Comparison of ENCODE assay signal across 1 cellular context in the genomic region with DNA sequence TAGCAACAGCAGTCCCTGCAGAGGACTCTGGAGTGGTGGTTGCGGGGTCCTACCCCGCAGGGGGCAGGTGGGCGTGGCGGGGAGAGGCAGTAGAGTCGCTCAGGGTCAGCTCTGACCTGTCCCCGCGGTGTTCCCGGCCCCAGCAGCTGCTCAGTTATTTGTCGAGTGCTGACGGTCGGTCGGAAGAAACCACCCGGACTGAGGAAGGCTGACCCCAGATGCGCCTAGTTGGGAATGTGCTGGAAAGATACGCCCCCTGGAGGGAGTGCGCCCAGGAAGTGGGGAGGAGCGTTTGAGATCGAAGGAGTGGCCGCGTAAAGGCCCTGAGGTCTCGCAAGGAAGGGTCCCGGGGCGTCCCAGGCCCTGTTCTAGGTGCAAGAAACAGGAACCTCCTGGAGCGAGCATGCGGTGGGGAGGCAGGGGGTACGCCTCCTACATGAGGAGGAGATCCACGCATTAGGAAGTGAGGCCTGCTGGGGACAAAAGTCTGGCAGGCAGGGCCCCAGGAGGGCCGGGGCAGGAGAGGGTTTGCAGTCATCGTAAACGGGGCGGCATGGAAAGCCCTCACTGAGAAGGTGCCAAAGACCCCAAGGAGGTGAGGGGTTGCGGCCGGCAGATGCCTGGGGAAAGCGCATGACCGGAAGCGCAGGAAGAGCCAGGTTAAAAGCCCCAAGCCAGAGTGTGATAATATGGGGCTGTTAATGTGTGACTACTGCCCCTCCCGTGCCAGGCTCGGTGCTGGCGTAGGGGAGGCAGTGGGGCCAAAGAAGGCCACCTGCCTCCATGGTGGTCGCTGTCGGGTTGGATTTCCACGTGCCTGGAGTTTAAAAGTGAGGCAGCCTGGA.
A peak's percentile ranks its signal among the peaks of the same experiment; 100 is the strongest.
TF ChIP-seq lines count a peak whose summit lies in the region.

No MANE protein-coding gene starts in this region.

TF ChIP-seq in H1, 55 proteins besides CTCF, POLR2A, EP300 and RAD21:
- TF ChIP-seq TAF1 (IDR thresholded peaks at IDR 0.05; ENCODE audit: low read depth, low read length) (no peak), CTBP2 (IDR thresholded peaks at IDR 0.05; ENCODE audit: borderline replicate concordance, insufficient read depth, insufficient read length, low read length) (no peak), TCF12 (IDR thresholded peaks at IDR 0.05; ENCODE audit: low read depth, low read length) (no peak), SAP30 (IDR thresholded peaks at IDR 0.05; ENCODE audit: insufficient read depth, insufficient replicate concordance, low read length) (no peak), JUND (IDR thresholded peaks at IDR 0.05; ENCODE audit: low read length) (no peak), EZH2 (IDR thresholded peaks at IDR 0.05; ENCODE audit: low read depth, low read length, severe bottlenecking) (peak; percentile 55), CHD7 (IDR thresholded peaks at IDR 0.05; ENCODE audit: insufficient replicate concordance, low read length) (no peak), HDAC6 (IDR thresholded peaks at IDR 0.05; ENCODE audit: low read depth, low read length) (no peak), KDM5A (IDR thresholded peaks at IDR 0.05; ENCODE audit: low read length) (no peak), NRF1 (IDR thresholded peaks at IDR 0.05; ENCODE audit: low read depth, low read length) (no peak), POLR2AphosphoS5 (IDR thresholded peaks at IDR 0.05; ENCODE audit: low read depth, low read length) (no peak), SIRT6 (IDR thresholded peaks at IDR 0.05; ENCODE audit: low read length) (no peak), BRCA1 (IDR thresholded peaks at IDR 0.05; ENCODE audit: low read depth, low read length) (no peak), TAF7 (optimal IDR thresholded peaks at IDR 0.05; ENCODE audit: borderline replicate concordance, low read depth, low read length) (no peak), RXRA (IDR thresholded peaks at IDR 0.05; ENCODE audit: insufficient read depth, low read depth, low read length) (no peak), KDM4A (IDR thresholded peaks at IDR 0.05; ENCODE audit: low read depth, low read length, severe bottlenecking) (peak; percentile 14), SIN3A (conservative IDR thresholded peaks at IDR 0.05 in 1 of 2, IDR thresholded peaks at IDR 0.05 in 1 of 2; ENCODE audit: low read depth in 1 of 2, low read length in 2 of 2) (no peak), CBX8 (IDR thresholded peaks at IDR 0.05; ENCODE audit: borderline replicate concordance, low read depth, low read length) (no peak), FOSL1 (IDR thresholded peaks at IDR 0.05; ENCODE audit: insufficient read depth, low read depth, low read length) (no peak), CBX5 (IDR thresholded peaks at IDR 0.05; ENCODE audit: low read depth, low read length) (no peak), HDAC2 (IDR thresholded peaks at IDR 0.05; ENCODE audit: borderline replicate concordance in 1 of 2, low read depth in 2 of 2, low read length in 2 of 2) (peak in 1 of 2 experiments; percentile 18; a peak in 1 of 4 replicates), CREB1 (IDR thresholded peaks at IDR 0.05) (no peak), BACH1 (IDR thresholded peaks at IDR 0.05; ENCODE audit: low read length) (no peak), BCL11A (IDR thresholded peaks at IDR 0.05; ENCODE audit: low read depth in 2 of 2, low read length in 2 of 2) (no peak), PHF8 (conservative IDR thresholded peaks at IDR 0.05; ENCODE audit: low read depth, low read length) (no peak), ASH2L (IDR thresholded peaks at IDR 0.05; ENCODE audit: low read length) (peak; percentile 58), YY1 (IDR thresholded peaks at IDR 0.05; ENCODE audit: low read depth, low read length) (no peak), NANOG (IDR thresholded peaks at IDR 0.05; ENCODE audit: insufficient read depth, low read depth, low read length, poor library complexity, severe bottlenecking) (no peak), E2F6 (IDR thresholded peaks at IDR 0.05) (no peak), JUN (IDR thresholded peaks at IDR 0.05; ENCODE audit: low read depth, low read length) (no peak), RNF2 (IDR thresholded peaks at IDR 0.05; ENCODE audit: borderline replicate concordance, low read depth, low read length, missing control alignments, poor library complexity, severe bottlenecking) (no peak), SIX5 (IDR thresholded peaks at IDR 0.05; ENCODE audit: low read depth, low read length) (no peak), CEBPB (IDR thresholded peaks at IDR 0.05; ENCODE audit: low read depth, low read length) (no peak), SUZ12 (IDR thresholded peaks at IDR 0.05; ENCODE audit: low read length) (peak; percentile 62; the same call in 1 of the 2 replicates), SRF (IDR thresholded peaks at IDR 0.05; ENCODE audit: low read depth, low read length) (no peak), KDM1A (IDR thresholded peaks at IDR 0.05; ENCODE audit: borderline replicate concordance, low read length) (no peak), SP1 (IDR thresholded peaks at IDR 0.05; ENCODE audit: low read depth, low read length) (no peak), ATF3 (IDR thresholded peaks at IDR 0.05; ENCODE audit: insufficient read depth, low read depth, low read length) (no peak), RBBP5 (IDR thresholded peaks at IDR 0.05; ENCODE audit: borderline replicate concordance, low read depth, low read length) (no peak), SP4 (IDR thresholded peaks at IDR 0.05; ENCODE audit: low read length) (no peak), TEAD4 (IDR thresholded peaks at IDR 0.05; ENCODE audit: low read depth, low read length) (no peak), MAFK (IDR thresholded peaks at IDR 0.05; ENCODE audit: low read depth, low read length) (no peak), ZNF274 (IDR thresholded peaks at IDR 0.05; ENCODE audit: borderline replicate concordance, extremely low read depth, low read length) (no peak), CHD2 (IDR thresholded peaks at IDR 0.05; ENCODE audit: low read length) (no peak)
- TF ChIP-seq, protein P1, sequence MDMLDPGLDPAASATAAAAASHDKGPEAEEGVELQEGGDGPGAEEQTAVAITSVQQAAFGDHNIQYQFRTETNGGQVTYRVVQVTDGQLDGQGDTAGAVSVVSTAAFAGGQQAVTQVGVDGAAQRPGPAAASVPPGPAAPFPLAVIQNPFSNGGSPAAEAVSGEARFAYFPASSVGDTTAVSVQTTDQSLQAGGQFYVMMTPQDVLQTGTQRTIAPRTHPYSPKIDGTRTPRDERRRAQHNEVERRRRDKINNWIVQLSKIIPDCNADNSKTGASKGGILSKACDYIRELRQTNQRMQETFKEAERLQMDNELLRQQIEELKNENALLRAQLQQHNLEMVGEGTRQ (IDR thresholded peaks at IDR 0.05; ENCODE audit: low read length): no peak
- TF ChIP-seq, protein P2, sequence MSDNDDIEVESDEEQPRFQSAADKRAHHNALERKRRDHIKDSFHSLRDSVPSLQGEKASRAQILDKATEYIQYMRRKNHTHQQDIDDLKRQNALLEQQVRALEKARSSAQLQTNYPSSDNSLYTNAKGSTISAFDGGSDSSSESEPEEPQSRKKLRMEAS (IDR thresholded peaks at IDR 0.05): 0 out of 2 replicates have a peak, but pooled peaks have one; percentile 39
- TF ChIP-seq, protein P3, sequence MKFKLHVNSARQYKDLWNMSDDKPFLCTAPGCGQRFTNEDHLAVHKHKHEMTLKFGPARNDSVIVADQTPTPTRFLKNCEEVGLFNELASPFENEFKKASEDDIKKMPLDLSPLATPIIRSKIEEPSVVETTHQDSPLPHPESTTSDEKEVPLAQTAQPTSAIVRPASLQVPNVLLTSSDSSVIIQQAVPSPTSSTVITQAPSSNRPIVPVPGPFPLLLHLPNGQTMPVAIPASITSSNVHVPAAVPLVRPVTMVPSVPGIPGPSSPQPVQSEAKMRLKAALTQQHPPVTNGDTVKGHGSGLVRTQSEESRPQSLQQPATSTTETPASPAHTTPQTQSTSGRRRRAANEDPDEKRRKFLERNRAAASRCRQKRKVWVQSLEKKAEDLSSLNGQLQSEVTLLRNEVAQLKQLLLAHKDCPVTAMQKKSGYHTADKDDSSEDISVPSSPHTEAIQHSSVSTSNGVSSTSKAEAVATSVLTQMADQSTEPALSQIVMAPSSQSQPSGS (IDR thresholded peaks at IDR 0.05; ENCODE audit: low read length): no peak
